2 cellular contexts compared by ENCODE assay signal in the genomic region with DNA sequence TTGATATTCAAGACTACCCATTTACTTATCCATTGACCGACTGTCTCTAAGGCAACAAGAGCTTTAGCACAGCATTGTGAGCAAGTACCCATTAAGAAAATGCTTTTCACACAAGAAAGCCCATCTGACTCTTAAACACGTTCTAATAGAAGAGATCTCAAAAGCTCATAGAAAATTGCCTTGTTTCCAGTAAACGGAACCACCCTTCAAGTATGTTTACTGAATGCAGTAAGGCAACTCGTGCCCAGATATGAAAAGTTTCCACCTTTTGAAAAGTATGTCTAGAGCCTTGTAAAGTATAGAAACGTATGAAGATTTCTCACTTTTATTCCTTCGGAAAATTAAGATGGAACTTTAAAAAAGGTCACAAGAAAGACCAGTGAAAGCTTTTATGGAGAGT.
A peak's percentile ranks its signal among the peaks of the same experiment; 100 is the strongest.
TF ChIP-seq lines count a peak whose summit lies in the region.

No MANE protein-coding gene starts in this region.

TF ChIP-seq in H1, 55 proteins besides CTCF, POLR2A, EP300 and RAD21:
- TF ChIP-seq, protein P1, sequence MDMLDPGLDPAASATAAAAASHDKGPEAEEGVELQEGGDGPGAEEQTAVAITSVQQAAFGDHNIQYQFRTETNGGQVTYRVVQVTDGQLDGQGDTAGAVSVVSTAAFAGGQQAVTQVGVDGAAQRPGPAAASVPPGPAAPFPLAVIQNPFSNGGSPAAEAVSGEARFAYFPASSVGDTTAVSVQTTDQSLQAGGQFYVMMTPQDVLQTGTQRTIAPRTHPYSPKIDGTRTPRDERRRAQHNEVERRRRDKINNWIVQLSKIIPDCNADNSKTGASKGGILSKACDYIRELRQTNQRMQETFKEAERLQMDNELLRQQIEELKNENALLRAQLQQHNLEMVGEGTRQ (IDR thresholded peaks at IDR 0.05; ENCODE audit: low read length), result no peak

TF ChIP-seq in neural cell, 6 proteins besides CTCF, POLR2A, EP300 and RAD21:
- peak; percentile 22 for TF ChIP-seq REST (IDR thresholded peaks at IDR 0.05; ENCODE audit: borderline replicate concordance)
- no peak for TF ChIP-seq SMC3 (conservative IDR thresholded peaks at IDR 0.05; ENCODE audit: poor library complexity)
- peak; percentile 80 for TF ChIP-seq POLR2AphosphoS5 (IDR thresholded peaks at IDR 0.05)
- TF ChIP-seq TAF1 (IDR thresholded peaks at IDR 0.05; ENCODE audit: low read depth), result no peak
- no peak for TF ChIP-seq EZH2 (IDR thresholded peaks at IDR 0.05; ENCODE audit: borderline replicate concordance, insufficient read depth, low read length, poor library complexity, severe bottlenecking)
- TF ChIP-seq MXI1 (conservative IDR thresholded peaks at IDR 0.05; ENCODE audit: poor library complexity, severe bottlenecking), result no peak
